8 cellular contexts compared by ENCODE assay signal in the genomic region with DNA sequence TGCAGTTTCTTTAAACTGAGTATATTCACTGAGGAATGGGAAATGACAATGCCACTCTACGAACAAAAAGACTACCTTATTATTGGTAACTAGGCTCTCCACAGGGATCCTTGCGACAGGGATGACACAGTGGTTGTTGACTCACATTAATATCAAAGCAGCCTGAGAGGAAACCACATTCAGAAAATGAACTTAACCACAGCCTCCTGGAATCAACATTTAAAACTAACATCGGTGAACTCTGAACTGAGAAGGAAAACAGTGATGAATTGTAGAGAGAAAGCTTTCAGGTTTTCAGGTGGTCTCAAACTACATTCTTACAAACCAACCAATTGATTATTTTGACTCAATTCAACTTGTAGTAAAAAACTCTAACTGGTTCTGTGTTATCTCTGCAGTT.
DNase-seq lines count a peak whose midpoint lies in the region; TF ChIP-seq lines count a peak whose summit lies in the region.

No MANE protein-coding gene starts in this region.

- no peak overlapping the region for H3K27ac ChIP-seq in testis

- H3K9me3 ChIP-seq in testis: no peaks in the 10 kb centered on the region

- peak overlapping the region; percentile 37 for H3K4me3 Mint-ChIP-seq in activated T-helper 2 cell treated with anti-CD3 and anti-CD28 coated beads, Interferon-gamma antibody, Interleukin-2, Interleukin-4, amounts not matched to agents 10 μg/mL and 5 μg/mL and 100 μg/mL, durations not matched to agents 14 hours and 24 hours and 36 hours (ENCODE audit: low read depth)

- no peaks in the 10 kb centered on the region for H3K9me3 Mint-ChIP-seq in activated T-helper 2 cell treated with anti-CD3 and anti-CD28 coated beads, Interferon-gamma antibody, Interleukin-2, Interleukin-4, amounts not matched to agents 10 μg/mL and 5 μg/mL and 100 μg/mL, durations not matched to agents 14 hours and 24 hours and 36 hours

- H3K36me3 ChIP-seq in testis (ENCODE audit: low read depth, missing control alignments): no peaks in the 10 kb centered on the region

- WGBS in testis, 2 donors: 74 to 89% methylated on average over 3 of the region's 3 CpGs

- H3K27ac Mint-ChIP-seq in activated T-helper 2 cell treated with anti-CD3 and anti-CD28 coated beads, Interferon-gamma antibody, Interleukin-2, Interleukin-4, amounts not matched to agents 10 μg/mL and 5 μg/mL and 100 μg/mL, durations not matched to agents 14 hours and 24 hours and 36 hours: peak overlapping the region; percentile 39

- peaks cover 49% of the 10 kb centered on the region for H3K4me1 Mint-ChIP-seq in activated T-helper 2 cell treated with anti-CD3 and anti-CD28 coated beads, Interferon-gamma antibody, Interleukin-2, Interleukin-4, amounts not matched to agents 10 μg/mL and 5 μg/mL and 100 μg/mL, durations not matched to agents 14 hours and 24 hours and 36 hours (ENCODE audit: low read depth)

- peak overlapping the region; percentile 15 for H3K4me3 ChIP-seq in Jurkat, Clone E6-1 (ENCODE audit: low read length)
- no peak overlapping the region for H3K4me3 ChIP-seq in testis

- H3K27me3 ChIP-seq in testis: no peaks in the 10 kb centered on the region

- no peaks in the 10 kb centered on the region for H3K4me1 ChIP-seq in testis

- DNase-seq in SKM-1 treated with dmso at 0.1 percent for 144 hours (lab: John Stamatoyannopoulos, UW; ENCODE audit: unreplicated experiment) (peak; percentile 7), SKM-1 (lab: John Stamatoyannopoulos, UW; ENCODE audit: unreplicated experiment) (no peak), myocyte (ENCODE audit: low read depth) (peak; percentile 65), testis (no peak), amniotic stem cell (lab: John Stamatoyannopoulos, UW) (no peak), NCI-H524 (lab: John Stamatoyannopoulos, UW) (no peak)
- DNase-seq in Jurkat, Clone E6-1 (ENCODE audit: low read depth, low spot score): peak; percentile 82
- DNase-seq in activated T-helper 2 cell treated with anti-CD3 and anti-CD28 coated beads, Interferon-gamma antibody, Interleukin-2, Interleukin-4, amounts not matched to agents 10 μg/mL and 5 μg/mL and 100 μg/mL, durations not matched to agents 14 hours and 24 hours and 36 hours (ENCODE audit: low spot score): peak; percentile 26

- no peaks in the 10 kb centered on the region for H3K27me3 Mint-ChIP-seq in activated T-helper 2 cell treated with anti-CD3 and anti-CD28 coated beads, Interferon-gamma antibody, Interleukin-2, Interleukin-4, amounts not matched to agents 10 μg/mL and 5 μg/mL and 100 μg/mL, durations not matched to agents 14 hours and 24 hours and 36 hours (ENCODE audit: low read depth)

- TF ChIP-seq POLR2A in testis (IDR thresholded peaks at IDR 0.05): no peak

- no peaks in the 10 kb centered on the region for H3K36me3 Mint-ChIP-seq in activated T-helper 2 cell treated with anti-CD3 and anti-CD28 coated beads, Interferon-gamma antibody, Interleukin-2, Interleukin-4, amounts not matched to agents 10 μg/mL and 5 μg/mL and 100 μg/mL, durations not matched to agents 14 hours and 24 hours and 36 hours (ENCODE audit: low read depth)

- intact Hi-C loops in activated T-helper 2 cell treated with anti-CD3 and anti-CD28 coated beads, Interferon-gamma antibody, Interleukin-2, Interleukin-4, amounts not matched to agents 10 μg/mL and 5 μg/mL and 100 μg/mL, durations not matched to agents 14 hours and 24 hours and 36 hours (cut with micrococcal nuclease): loop anchor here (1.0 to 5.0 kb wide), 7 partner anchors 92 to 329 kb away; partner anchors contain the start of genes MAML2 and MTMR2
- intact Hi-C loops in testis (cut with DNase I; ENCODE audit: low total_unique reads): no loop called here

- no peak for TF ChIP-seq CTCF in testis (IDR thresholded peaks at IDR 0.05)

Comparison
In these comparisons a context has a peak if more than half of its experiments do, and no peak if none do; other contexts are left out.
1. DNase-seq: peak in SKM-1 treated with dmso at 0.1 percent for 144 hours (single experiment), Jurkat, Clone E6-1 (single experiment), activated T-helper 2 cell treated with anti-CD3 and anti-CD28 coated beads, Interferon-gamma antibody, Interleukin-2, Interleukin-4, amounts not matched to agents 10 μg/mL and 5 μg/mL and 100 μg/mL, durations not matched to agents 14 hours and 24 hours and 36 hours (single experiment) and myocyte (single experiment); none in SKM-1 (single experiment), testis (single experiment), amniotic stem cell (single experiment) and NCI-H524 (0 of 2).